ENCODE assay signal across 33 cellular contexts in the genomic region with DNA sequence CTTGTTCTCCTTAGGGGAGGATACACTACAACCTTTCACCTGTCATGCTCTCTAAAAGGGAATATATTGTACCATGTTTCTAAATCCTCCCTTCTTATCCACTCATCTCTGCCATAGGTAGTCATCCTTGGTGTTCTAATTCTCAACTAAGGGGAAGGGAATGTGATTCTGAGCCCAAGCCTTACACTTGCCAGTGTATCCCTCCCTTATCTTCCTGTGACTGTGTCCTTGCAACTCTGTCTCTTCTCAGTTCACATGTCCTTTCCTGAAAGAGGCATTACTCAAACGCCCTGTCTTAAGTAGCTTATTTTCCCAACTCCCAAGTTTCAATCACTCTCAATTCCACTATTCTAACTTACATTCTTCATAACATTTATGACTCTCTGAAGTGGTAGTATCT. TPM values are rescaled to one million over a fixed set of nuclear protein-coding genes. Genes with fewer than 3 reads are reported as not detected.
"Had no signal": no experiment of that assay in that cellular context is flagged by ENCODE, and none has a peak within 500 bp of the region (broad histone marks: within the 10 kb centered on the region; RNA-seq: fewer than 3 reads in every experiment).

No MANE protein-coding gene starts in this region.

- H3K27me3 ChIP-seq: adrenal gland, body of pancreas, dorsolateral prefrontal cortex, esophagus muscularis mucosa, gastroesophageal sphincter had no signal

- H3K27ac ChIP-seq: adrenal gland, body of pancreas, coronary artery, dorsolateral prefrontal cortex, esophagus muscularis mucosa, gastroesophageal sphincter had no signal

- H3K4me3 ChIP-seq: adrenal gland, body of pancreas, coronary artery, dorsolateral prefrontal cortex, esophagus muscularis mucosa, gastroesophageal sphincter had no signal

- DNase-seq: activated CD4-positive, alpha-beta memory T cell treated with anti-CD3 and anti-CD28 coated beads for 36 hours; activated CD4-positive, alpha-beta T cell treated with anti-CD3 and anti-CD28 coated beads for 36 hours; activated CD4-positive, alpha-beta T cell treated with anti-CD3 and anti-CD28 coated beads, Interleukin-2, amount 10 ng/mL, durations not matched to agents 24 days and 14 days; activated CD4-positive, CD25-positive, alpha-beta regulatory T cell; activated CD4-positive, CD25-positive, alpha-beta regulatory T cell treated with anti-CD3 and anti-CD28 coated beads, Interleukin-2, amount 50 U/mL, for 72 hours; activated CD8-positive, alpha-beta memory T cell treated with anti-CD3 and anti-CD28 coated beads, Interleukin-2, amount 10 ng/mL, durations not matched to agents 7 days and 5 days; activated CD8-positive, alpha-beta memory T cell treated with anti-CD3 and anti-CD28 coated beads, Interleukin-2, amount 50 U/mL, for 4 hours; activated CD8-positive, alpha-beta T cell treated with anti-CD3 and anti-CD28 coated beads, Interleukin-2, amount 10 ng/mL, durations not matched to agents 7 days and 5 days; activated effector memory CD4-positive, alpha-beta T cell treated with anti-CD3 and anti-CD28 coated beads, Interleukin-2, amount 50 U/mL, for 16 hours; activated naive CD4-positive, alpha-beta T cell treated with anti-CD3 and anti-CD28 coated beads for 36 hours; activated naive CD8-positive, alpha-beta T cell treated with anti-CD3 and anti-CD28 coated beads for 36 hours; activated naive CD8-positive, alpha-beta T cell treated with anti-CD3 and anti-CD28 coated beads, Interleukin-2, amount 50 U/mL, for 24 hours; activated T-cell treated with anti-CD3 and anti-CD28 coated beads, Interleukin-2, amount 50 U/mL, for 1 hour; activated T-cell treated with anti-CD3 and anti-CD28 coated beads, Interleukin-2, amount 50 U/mL, for 48 hours; adrenal gland; amygdala; aorta; body of pancreas; dorsolateral prefrontal cortex; effector memory CD8-positive, alpha-beta T cell; foreskin melanocyte; T-helper 2 cell had no signal

- H3K9me3 ChIP-seq: adrenal gland, body of pancreas, esophagus muscularis mucosa, gastroesophageal sphincter had no signal

- ATAC-seq: activated CD4-positive, alpha-beta T cell treated with anti-CD3 and anti-CD28 coated beads for 36 hours; activated CD8-positive, alpha-beta memory T cell treated with anti-CD3 and anti-CD28 coated beads, Interleukin-2, amount 10 ng/mL, durations not matched to agents 7 days and 5 days; activated CD8-positive, alpha-beta T cell treated with anti-CD3 and anti-CD28 coated beads, Interleukin-2, amount 10 ng/mL, durations not matched to agents 7 days and 5 days; activated naive CD8-positive, alpha-beta T cell treated with anti-CD3 and anti-CD28 coated beads, Interleukin-2, amount 50 U/mL, for 24 hours; body of pancreas; effector memory CD8-positive, alpha-beta T cell; gastroesophageal sphincter had no signal

- H3K36me3 ChIP-seq: adrenal gland, esophagus muscularis mucosa, gastroesophageal sphincter had no signal

- H3K4me1 ChIP-seq: adrenal gland, body of pancreas, esophagus muscularis mucosa, gastroesophageal sphincter had no signal

RNA-seq across cellular contexts. Expression of gene SYT10, which starts 44.5 kb away (rescaled TPM):
- total RNA-seq: activated CD4-positive, alpha-beta memory T cell treated with anti-CD3 and anti-CD28 coated beads for 36 hours; activated CD4-positive, alpha-beta T cell treated with anti-CD3 and anti-CD28 coated beads for 36 hours; activated CD4-positive, alpha-beta T cell treated with anti-CD3 and anti-CD28 coated beads, Interleukin-2, amount 10 ng/mL, durations not matched to agents 24 days and 14 days; activated CD8-positive, alpha-beta memory T cell treated with anti-CD3 and anti-CD28 coated beads for 36 hours; activated CD8-positive, alpha-beta memory T cell treated with anti-CD3 and anti-CD28 coated beads, Interleukin-2, amount 10 ng/mL, durations not matched to agents 7 days and 5 days; activated CD8-positive, alpha-beta T cell treated with anti-CD3 and anti-CD28 coated beads, Interleukin-2, amount 10 ng/mL, durations not matched to agents 7 days and 5 days; activated naive CD4-positive, alpha-beta T cell treated with anti-CD3 and anti-CD28 coated beads for 36 hours; activated naive CD8-positive, alpha-beta T cell treated with anti-CD3 and anti-CD28 coated beads for 36 hours; activated T-helper 1 cell treated with anti-CD3 and anti-CD28 coated beads, Interleukin-12 subunit alpha, Interleukin-12 subunit beta, Interleukin-2, Interleukin-4 antibody, amounts not matched to agents 30 ng/mL and 10 ng/mL and 1 ng/mL, durations not matched to agents 14 hours and 24 hours and 36 hours; activated T-helper 2 cell treated with anti-CD3 and anti-CD28 coated beads, Interferon-gamma antibody, Interleukin-2, Interleukin-4, amounts not matched to agents 10 μg/mL and 5 μg/mL and 100 μg/mL, durations not matched to agents 14 hours and 24 hours and 36 hours; body of pancreas; cardiac septum; endothelial cell of umbilical vein; epithelial cell of proximal tubule; glomerular endothelial cell; T-helper 1 cell treated with Interleukin-12 subunit alpha and Interleukin-12 subunit beta and Interleukin-4 antibody, amounts not matched to agents 30 ng/mL and 1 ng/mL, for 36 hours had no signal
- polyA plus RNA-seq: aorta, endothelial cell of umbilical vein had no signal
